Comparison of ENCODE assay signal across 9 cellular contexts in the genomic region with DNA sequence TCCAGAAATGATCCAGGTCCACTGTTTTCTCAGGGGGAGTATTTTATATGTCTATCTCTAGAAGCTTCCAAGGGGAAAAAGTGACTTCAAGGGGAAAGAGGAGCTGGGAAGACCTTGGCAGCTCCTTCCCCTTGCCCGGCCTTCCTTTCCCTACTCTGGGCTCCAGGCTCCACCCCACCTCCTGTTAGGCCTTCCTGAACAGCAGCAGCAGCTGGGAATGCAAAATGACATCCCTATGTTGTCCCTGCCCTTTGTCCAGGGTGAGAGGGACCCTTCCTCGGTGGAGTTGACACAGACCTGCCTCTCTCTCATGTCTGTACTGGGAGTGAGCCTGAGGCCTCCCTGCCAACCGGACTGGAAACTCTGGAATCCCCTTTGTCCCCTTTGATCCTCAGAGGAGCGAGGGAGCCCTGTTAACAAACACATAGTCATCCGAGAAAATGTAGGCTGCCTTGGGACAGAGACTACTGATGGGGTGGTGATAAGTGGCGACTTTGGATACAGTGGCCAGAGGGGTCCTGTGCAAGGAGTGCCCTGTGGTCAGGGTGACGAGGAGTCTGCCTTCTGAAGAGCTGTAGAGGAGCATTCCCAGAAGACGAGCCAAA. TPM values are rescaled to one million over a fixed set of nuclear protein-coding genes. Genes with fewer than 3 reads are reported as not detected.
DNase-seq lines count a peak whose midpoint lies in the region; ATAC-seq and TF ChIP-seq lines count a peak whose summit lies in the region.
"Had no signal": no experiment of that assay in that cellular context is flagged by ENCODE, and none has a peak within 500 bp of the region (broad histone marks: within the 10 kb centered on the region; RNA-seq: fewer than 3 reads in every experiment).

No MANE protein-coding gene starts in this region.

- no peak for TF ChIP-seq CTCF in HFFc6 (IDR thresholded peaks at IDR 0.05)
- no peak for TF ChIP-seq CTCF in astrocyte of the spinal cord (IDR thresholded peaks at IDR 0.05; ENCODE audit: low read depth, low read length)

- ATAC-seq in stimulated activated naive B cell treated with anti-CD40 and anti-IgM and Interleukin-4, amounts not matched to agents 10 μg/mL and 1 μg/mL and 100 μg/mL, for 72 hours (replicated peaks), result no peak
- no peak for ATAC-seq in naive thymus-derived CD8-positive, alpha-beta T cell
- ATAC-seq in HG03039 (IDR thresholded peaks at IDR 0.05; ENCODE audit: unreplicated experiment), result no peak

- H3K36me3 ChIP-seq in CD8-positive, alpha-beta memory T cell (ENCODE audit: insufficient read depth, low read length), result no peaks in the 10 kb centered on the region

- H3K27me3 ChIP-seq in layer of hippocampus (ENCODE audit: control insufficient read depth, insufficient read depth, low read length), result peaks cover 4% of the 10 kb centered on the region
- H3K27me3 ChIP-seq in CD8-positive, alpha-beta memory T cell (ENCODE audit: insufficient read depth, low read length, poor library complexity, severe bottlenecking), result no peaks in the 10 kb centered on the region

- no peaks in the 10 kb centered on the region for H3K9me3 Mint-ChIP-seq in HFFc6
- H3K9me3 Mint-ChIP-seq in stimulated activated naive B cell treated with anti-CD40 and anti-IgM and Interleukin-4, amounts not matched to agents 10 μg/mL and 1 μg/mL and 100 μg/mL, for 72 hours, result no peaks in the 10 kb centered on the region
- H3K9me3 Mint-ChIP-seq in naive thymus-derived CD8-positive, alpha-beta T cell, result no peaks in the 10 kb centered on the region
- H3K9me3 Mint-ChIP-seq in CD8-positive, alpha-beta memory T cell, result no peaks in the 10 kb centered on the region
- H3K9me3 Mint-ChIP-seq: activated B cell treated with CpG ODN at 0.5 μM for 24 hours had no signal

- no peaks in the 10 kb centered on the region for H3K36me3 Mint-ChIP-seq in HFFc6 (ENCODE audit: low read depth)
- peaks cover 0 to 3% of the 10 kb centered on the region in 2 donors for H3K36me3 Mint-ChIP-seq in stimulated activated naive B cell treated with anti-CD40 and anti-IgM and Interleukin-4, amounts not matched to agents 10 μg/mL and 1 μg/mL and 100 μg/mL, for 72 hours
- H3K36me3 Mint-ChIP-seq in naive thymus-derived CD8-positive, alpha-beta T cell, result no peaks in the 10 kb centered on the region
- H3K36me3 Mint-ChIP-seq in CD8-positive, alpha-beta memory T cell, result no peaks in the 10 kb centered on the region

- DNase-seq in HFFc6 (peak; percentile 39), astrocyte of the spinal cord (ENCODE audit: low read depth, low spot score) (peak; percentile 46), DMS53 (lab: John Stamatoyannopoulos, UW) (no peak)
- no peak for DNase-seq in stimulated activated naive B cell treated with anti-CD40 and anti-IgM and Interleukin-4, amounts not matched to agents 10 μg/mL and 1 μg/mL and 100 μg/mL, for 72 hours
- DNase-seq in naive thymus-derived CD8-positive, alpha-beta T cell, result no peak
- no peak for DNase-seq in CD8-positive, alpha-beta memory T cell
- DNase-seq: activated B cell treated with CpG ODN at 0.5 μM for 24 hours had no signal

- H3K4me3 ChIP-seq in astrocyte of the spinal cord (ENCODE audit: low read depth, low read length), result no peak overlapping the region
- H3K4me3 ChIP-seq in CD8-positive, alpha-beta memory T cell (ENCODE audit: low read length), result no peak overlapping the region

- CTCF ChIA-PET in CD8-positive, alpha-beta memory T cell (lab: Charles Lee), result interaction anchor here (3.8 kb wide), 1 partner anchor 9 kb away, joined by 19 read pairs; the partner anchor contains the start of gene MALAT1

- in situ Hi-C loops in astrocyte of the spinal cord (cut with HindIII; ENCODE audit: low sequenced_read_pairs), result no loop called here

- POLR2A ChIA-PET in naive thymus-derived CD8-positive, alpha-beta T cell (lab: Charles Lee), result interaction anchor here (1.5 to 24.9 kb wide), 4 partner anchors 12 to 69 kb away, joined by 4 to 2047 read pairs (median 164); partner anchors contain the start of genes MALAT1 and NEAT1
- POLR2A ChIA-PET in CD8-positive, alpha-beta memory T cell (lab: Charles Lee), result interaction anchor here (1.0 to 2.0 kb wide), 2 partner anchors 10 to 12 kb away, joined by 4 to 8 read pairs; partner anchors contain the start of gene MALAT1

- H3K4me1 ChIP-seq in CD8-positive, alpha-beta memory T cell (ENCODE audit: insufficient read depth, low read length), result no peaks in the 10 kb centered on the region

- peak overlapping the region; percentile 100 for H3K27ac ChIP-seq in layer of hippocampus (ENCODE audit: low read depth, low read length)
- H3K27ac ChIP-seq in CD8-positive, alpha-beta memory T cell (ENCODE audit: low read depth, low read length), result no peak overlapping the region

- H3K9me3 ChIP-seq in CD8-positive, alpha-beta memory T cell (ENCODE audit: low read length), result no peaks in the 10 kb centered on the region

- H3K27me3 Mint-ChIP-seq in HFFc6 (ENCODE audit: insufficient read depth), result peaks cover 17% of the 10 kb centered on the region
- no peaks in the 10 kb centered on the region for H3K27me3 Mint-ChIP-seq in stimulated activated naive B cell treated with anti-CD40 and anti-IgM and Interleukin-4, amounts not matched to agents 10 μg/mL and 1 μg/mL and 100 μg/mL, for 72 hours
- no peaks in the 10 kb centered on the region for H3K27me3 Mint-ChIP-seq in naive thymus-derived CD8-positive, alpha-beta T cell
- peaks cover 0 to 3% of the 10 kb centered on the region in 2 donors for H3K27me3 Mint-ChIP-seq in CD8-positive, alpha-beta memory T cell
- H3K27me3 Mint-ChIP-seq: activated B cell treated with CpG ODN at 0.5 μM for 24 hours had no signal

- H3K27ac Mint-ChIP-seq in HFFc6, result peak overlapping the region; percentile 99
- H3K27ac Mint-ChIP-seq in stimulated activated naive B cell treated with anti-CD40 and anti-IgM and Interleukin-4, amounts not matched to agents 10 μg/mL and 1 μg/mL and 100 μg/mL, for 72 hours, result peak overlapping the region; percentile 68
- H3K27ac Mint-ChIP-seq in naive thymus-derived CD8-positive, alpha-beta T cell, result peak overlapping the region in 2 of 10 donors; percentile 63 to 86
- peak overlapping the region in 1 of 8 donors; percentile 38 for H3K27ac Mint-ChIP-seq in CD8-positive, alpha-beta memory T cell

- H3K4me1 Mint-ChIP-seq in HFFc6 (ENCODE audit: low read depth), result peaks cover 98% of the 10 kb centered on the region
- peaks cover 59 to 84% of the 10 kb centered on the region in 2 donors for H3K4me1 Mint-ChIP-seq in stimulated activated naive B cell treated with anti-CD40 and anti-IgM and Interleukin-4, amounts not matched to agents 10 μg/mL and 1 μg/mL and 100 μg/mL, for 72 hours
- H3K4me1 Mint-ChIP-seq in naive thymus-derived CD8-positive, alpha-beta T cell, result peaks cover 12 to 48% (median 37%) of the 10 kb centered on the region in 4 donors
- peaks cover 0 to 10% (median 2%) of the 10 kb centered on the region in 3 donors for H3K4me1 Mint-ChIP-seq in CD8-positive, alpha-beta memory T cell

- peak overlapping the region; percentile 81 for H3K4me3 Mint-ChIP-seq in HFFc6
- H3K4me3 Mint-ChIP-seq in stimulated activated naive B cell treated with anti-CD40 and anti-IgM and Interleukin-4, amounts not matched to agents 10 μg/mL and 1 μg/mL and 100 μg/mL, for 72 hours, result no peak overlapping the region
- H3K4me3 Mint-ChIP-seq in naive thymus-derived CD8-positive, alpha-beta T cell, result no peak overlapping the region
- no peak overlapping the region for H3K4me3 Mint-ChIP-seq in CD8-positive, alpha-beta memory T cell
- H3K4me3 Mint-ChIP-seq: activated B cell treated with CpG ODN at 0.5 μM for 24 hours had no signal

RNA-seq across cellular contexts. Expression of gene MALAT1, which starts 9.0 kb away (rescaled TPM):
- total RNA-seq in HFFc6 (2021; fragmentation: NEBNext Ultra II Directional; extraction: Animal tissue kit (Norgen Biotek cat#: 25700)), result 1,000 to 10,000 TPM; 3,136 to 4,087 (median 3,570) TPM
- over 10,000 TPM; 29,995 to 30,085 TPM for total RNA-seq in naive thymus-derived CD8-positive, alpha-beta T cell
- 1,000 to 10,000 TPM; 1,355 to 3,419 (median 2,188) TPM for polyA plus RNA-seq in naive thymus-derived CD8-positive, alpha-beta T cell
- total RNA-seq in CD8-positive, alpha-beta memory T cell, result 1,000 to 10,000 TPM; 4,639 to 4,912 TPM
- polyA plus RNA-seq in CD8-positive, alpha-beta memory T cell, result 2,529 TPM

RNA-seq across cellular contexts. Expression of gene SCYL1, which starts 35.1 kb away (rescaled TPM):
- total RNA-seq in HFFc6 (2021; fragmentation: NEBNext Ultra II Directional; extraction: Animal tissue kit (Norgen Biotek cat#: 25700)), result 100 to 1,000 TPM; 120 to 137 (median 126) TPM
- 10 to 100 TPM; 69.0 to 70.6 TPM for total RNA-seq in naive thymus-derived CD8-positive, alpha-beta T cell
- 10 to 100 TPM; 23.2 to 41.5 (median 33.5) TPM for polyA plus RNA-seq in naive thymus-derived CD8-positive, alpha-beta T cell
- 10 to 100 TPM; 85.1 to 88.5 TPM for total RNA-seq in CD8-positive, alpha-beta memory T cell
- 42.1 TPM for polyA plus RNA-seq in CD8-positive, alpha-beta memory T cell

Comparison
In these comparisons a context has a peak if more than half of its experiments do, and no peak if none do; other contexts are left out.
1. DNase-seq: peak in HFFc6 (single experiment) and astrocyte of the spinal cord (single experiment); none in stimulated activated naive B cell treated with anti-CD40 and anti-IgM and Interleukin-4, amounts not matched to agents 10 μg/mL and 1 μg/mL and 100 μg/mL, for 72 hours (single experiment), naive thymus-derived CD8-positive, alpha-beta T cell (0 of 10), DMS53 (single experiment) and CD8-positive, alpha-beta memory T cell (0 of 5).
2. RNA of gene MALAT1, which starts 9.0 kb away (total RNA-seq): 29,995 to 30,085 TPM in naive thymus-derived CD8-positive, alpha-beta T cell; 4,639 to 4,912 TPM in CD8-positive, alpha-beta memory T cell and 3,136 to 4,087 TPM in HFFc6; every median in the first group is over 4 times any median in the second.